Comparison of ENCODE assay signal across 8 cellular contexts in the genomic region with DNA sequence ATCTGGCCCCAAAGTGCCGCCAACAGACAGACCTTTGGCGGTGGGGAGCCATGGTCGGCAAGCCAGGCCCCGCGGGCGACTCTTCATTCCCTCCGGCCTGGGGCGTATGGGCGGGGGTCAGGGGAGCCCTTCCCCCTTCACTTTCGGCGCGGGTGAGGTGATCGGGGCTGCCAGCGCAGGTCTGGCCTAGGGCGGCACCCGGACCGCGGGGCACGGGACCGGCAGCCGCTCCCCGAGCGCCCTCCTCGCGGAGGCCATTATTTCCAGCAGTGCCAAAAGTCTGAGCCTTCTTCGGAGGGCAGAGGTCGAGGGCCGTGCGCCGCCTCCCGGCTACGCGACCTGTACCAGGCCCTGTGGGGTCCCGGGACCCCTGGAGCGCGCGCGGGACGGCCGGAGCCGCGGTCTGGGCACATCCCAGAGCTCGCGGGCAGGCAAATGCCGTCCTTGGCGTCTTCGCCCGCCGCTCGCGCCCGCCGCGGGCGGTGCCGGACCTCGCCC. TPM values are rescaled to one million over a fixed set of nuclear protein-coding genes. Genes with fewer than 3 reads are reported as not detected.
A peak's percentile ranks its signal among the peaks of the same experiment; 100 is the strongest.
DNase-seq lines count a peak whose midpoint lies in the region; ATAC-seq, FAIRE-seq and TF ChIP-seq lines count a peak whose summit lies in the region.

No MANE protein-coding gene starts in this region.

- CTCF ChIA-PET in GM12878 (lab: Yijun Ruan, JAX): interaction anchor here (1.0 kb wide), 1 partner anchor 198 kb away, joined by 8 read pairs; no protein-coding TSS in a partner anchor

- no peaks in the 10 kb centered on the region for H4K20me1 ChIP-seq in GM12878 (ENCODE audit: control insufficient read depth, insufficient read depth)

- peak overlapping the region; percentile 88 for H3K27ac ChIP-seq in 22Rv1
- H3K27ac ChIP-seq in Peyer's patch: peak overlapping the region; percentile 99 to 100 (median 99)
- H3K27ac ChIP-seq in GM12878 (ENCODE audit: control insufficient read depth, insufficient read depth): peak overlapping the region; percentile 85
- H3K27ac ChIP-seq in iPS-20b (ENCODE audit: low read length): no peak overlapping the region

- H3K36me3 ChIP-seq in Peyer's patch (no peaks in the 10 kb centered on the region), GM12878 (ENCODE audit: control insufficient read depth in 2 of 2, insufficient read depth in 2 of 2, low read length in 1 of 2) (no peaks in the 10 kb centered on the region; a peak in 1 of 4 replicates), iPS-20b (ENCODE audit: insufficient read depth, low read depth, low read length) (peaks cover 4% of the 10 kb centered on the region; the same call in 1 of the 2 replicates)

- RAD21 ChIA-PET in GM12878 (lab: Charles Lee; ENCODE audit: unreplicated experiment): interaction anchor here (0.6 to 6.1 kb wide), 14 partner anchors 25 to 1917 kb away, joined by 3 to 50 read pairs (median 4); no protein-coding TSS in a partner anchor

- peaks cover 57% of the 10 kb centered on the region for H3K79me2 ChIP-seq in GM12878 (ENCODE audit: control insufficient read depth, insufficient read depth, low read length)

- in situ Hi-C loops in GM12878 (cut with MboI): no loop called here

- intact Hi-C loops in GM12878 (cut with micrococcal nuclease; ENCODE audit: unreplicated experiment): loop anchor here (2.0 kb wide), 1 partner anchor 198 kb away; no protein-coding TSS in a partner anchor

- peak overlapping the region; percentile 21; the same call in 1 of the 2 replicates for H3K4me2 ChIP-seq in GM12878 (ENCODE audit: control insufficient read depth, insufficient read depth)

- no peak for TF ChIP-seq EP300 in GM12878 (IDR thresholded peaks at IDR 0.05; ENCODE audit: borderline replicate concordance in 1 of 2, control insufficient read depth in 1 of 2, low read depth in 2 of 2, low read length in 2 of 2)

- H3K9ac ChIP-seq in GM12878 (ENCODE audit: control insufficient read depth, insufficient read depth, low read length) (peak overlapping the region; percentile 81), iPS-20b (ENCODE audit: low read depth, low read length) (peak overlapping the region; percentile 87)

- no peak for TF ChIP-seq RAD21 in GM12878 (IDR thresholded peaks at IDR 0.05; ENCODE audit: insufficient read depth, low read depth, low read length)

- TF ChIP-seq CTCF in 22Rv1 (IDR thresholded peaks at IDR 0.05) (no peak), Peyer's patch (IDR thresholded peaks at IDR 0.05) (no peak), GM12878 (IDR thresholded peaks at IDR 0.05 in 2 of 3, conservative IDR thresholded peaks at IDR 0.05 in 1 of 3; ENCODE audit: control insufficient read depth in 2 of 3, extremely low read depth in 1 of 3, insufficient read depth in 1 of 3, low read depth in 3 of 3, low read length in 3 of 3) (no peak)

- no TSS peak for BruUV-seq in GM12878 (replicated peaks; lab: Mats Ljungman, UMichigan)

- H3K27me3 ChIP-seq in Peyer's patch: no peaks in the 10 kb centered on the region
- no peaks in the 10 kb centered on the region for H3K27me3 ChIP-seq in GM12878 (replicated peaks in 1 of 2; ENCODE audit: control insufficient read depth in 2 of 2, insufficient read depth in 2 of 2, low read length in 1 of 2)
- no peaks in the 10 kb centered on the region for H3K27me3 ChIP-seq in iPS-20b (ENCODE audit: insufficient read depth, low read length)

- TF ChIP-seq POLR2A in Peyer's patch (IDR thresholded peaks at IDR 0.05): no peak
- no peak for TF ChIP-seq POLR2A in GM12878 (IDR thresholded peaks at IDR 0.05; ENCODE audit: low read depth, low read length)

- peak overlapping the region; percentile 84 to 97 (median 94) for H3K4me3 ChIP-seq in Peyer's patch
- H3K4me3 ChIP-seq in GM12878: peak overlapping the region; percentile 80
- H3K4me3 ChIP-seq in iPS-20b (ENCODE audit: low read length): peak overlapping the region; percentile 79

- H2AFZ ChIP-seq in GM12878 (ENCODE audit: control insufficient read depth, low read depth, low read length): peak overlapping the region; percentile 63

- ATAC-seq in GM18498 (IDR thresholded peaks at IDR 0.05; ENCODE audit: unreplicated experiment): peak; percentile 28
- ATAC-seq in HG02885 (IDR thresholded peaks at IDR 0.05; ENCODE audit: poor library complexity, unreplicated experiment): peak; percentile 25
- peak; percentile 39 for ATAC-seq in GM12878

- H3K4me1 ChIP-seq in Peyer's patch: no peaks in the 10 kb centered on the region
- no peaks in the 10 kb centered on the region for H3K4me1 ChIP-seq in GM12878 (ENCODE audit: control insufficient read depth, insufficient read depth, low read length)
- H3K4me1 ChIP-seq in iPS-20b (ENCODE audit: insufficient read depth, low read length): no peaks in the 10 kb centered on the region; the same call in 1 of the 2 replicates

- SMC1A ChIA-PET in GM12878 (lab: Charles Lee; ENCODE audit: uncharacterized antibody, unreplicated experiment): interaction anchor here (1.0 to 2.2 kb wide), 6 partner anchors 27 to 197 kb away, joined by 3 to 8 read pairs (median 6); no protein-coding TSS in a partner anchor

- under 1% methylated on average over 48 of the region's 57 CpGs for WGBS in GM12878 (ENCODE audit: insufficient coverage, insufficient replicate concordance, low lambda C conversion rate, missing lambda C conversion rate)

- DNase-seq in Peyer's patch (peak in 1 of 3 donors; percentile 39), GM12878 (ENCODE audit: low read depth, low spot score) (no peak), occipital lobe (lab: John Stamatoyannopoulos, UW) (no peak)
- DNase-seq in stimulated activated CD4-positive, alpha-beta T cell treated with anti-CD3 and anti-CD28 coated beads, Interleukin-15, amount 100 ng/mL, for 24 hours: peak; percentile 32

- POLR2A ChIA-PET in GM12878 (lab: Charles Lee): interaction anchor here (0.6 to 1.3 kb wide), 8 partner anchors 9 to 202 kb away, joined by 3 to 10 read pairs (median 6); no protein-coding TSS in a partner anchor

- FAIRE-seq in GM12878 (lab: Jason Lieb, UNC): no peak

- H3K9me3 ChIP-seq in Peyer's patch: no peaks in the 10 kb centered on the region
- H3K9me3 ChIP-seq in GM12878 (replicated peaks; ENCODE audit: control insufficient read depth, insufficient read depth, low read length): no peaks in the 10 kb centered on the region; the same call in 2 of the 3 replicates
- H3K9me3 ChIP-seq in iPS-20b (ENCODE audit: insufficient read depth, low read depth, low read length): no peaks in the 10 kb centered on the region

TF ChIP-seq in GM12878, 131 proteins besides CTCF, POLR2A, EP300 and RAD21 (continues in another document):
- TF ChIP-seq, protein P1, sequence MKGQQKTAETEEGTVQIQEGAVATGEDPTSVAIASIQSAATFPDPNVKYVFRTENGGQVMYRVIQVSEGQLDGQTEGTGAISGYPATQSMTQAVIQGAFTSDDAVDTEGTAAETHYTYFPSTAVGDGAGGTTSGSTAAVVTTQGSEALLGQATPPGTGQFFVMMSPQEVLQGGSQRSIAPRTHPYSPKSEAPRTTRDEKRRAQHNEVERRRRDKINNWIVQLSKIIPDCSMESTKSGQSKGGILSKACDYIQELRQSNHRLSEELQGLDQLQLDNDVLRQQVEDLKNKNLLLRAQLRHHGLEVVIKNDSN (IDR thresholded peaks at IDR 0.05; ENCODE audit: borderline replicate concordance, extremely low read length, insufficient read depth, low read depth, low read length): no peak
- peak; percentile 57; the same call in 1 of the 2 replicates for TF ChIP-seq SMARCA5 (IDR thresholded peaks at IDR 0.05)
- peak; percentile 21; the same call in 1 of the 2 replicates for TF ChIP-seq BACH1 (IDR thresholded peaks at IDR 0.05; ENCODE audit: borderline replicate concordance)
- 0 out of 2 replicates have a peak, but pooled peaks have one; percentile 8 for TF ChIP-seq TCF3 (IDR thresholded peaks at IDR 0.05; ENCODE audit: borderline replicate concordance, insufficient read depth, low read depth, low read length)
- TF ChIP-seq NR2C1 (IDR thresholded peaks at IDR 0.05): 0 out of 2 replicates have a peak, but pooled peaks have one; percentile 27
- no peak for TF ChIP-seq BRCA1 (IDR thresholded peaks at IDR 0.05; ENCODE audit: low read depth, low read length)

RNA-seq across cellular contexts. Expression of a gene that starts 0.6 kb away (rescaled TPM):
- total RNA-seq in Peyer's patch (10 to 100 TPM; 40.4 to 83.2 (median 73.7) TPM), GM12878 (2014; rRNA removed) (22.1 and 22.8 TPM in 2 replicates), GM12878 (2014; rRNA removed; fragmentation: Illumina TruSeq; extraction: Trizol) (27.1 and 29.0 TPM in 2 replicates), GM12878 (2021) (21.0 and 26.8 TPM in 2 replicates), occipital lobe (46.3 TPM)
- total RNA-seq in GM12878 (2013; cell fraction: nucleolus; rRNA removed): 165 and 171 TPM in 2 replicates
- 12.8 TPM for polyA plus RNA-seq in GM12878 (2011; ENCODE audit: low read depth)
- polyA plus RNA-seq in GM12878 (2011; rRNA removed) (28.5 and 34.9 TPM in 2 replicates), GM12878 (2014; fragmentation: Illumina TruSeq; extraction: Trizol) (22.8 and 26.2 TPM in 2 replicates), GM12878 (2014; fragmentation: Nextera tagmentation; extraction: Ambion mirVana) (1 to 10 TPM; 7.9 to 8.9 TPM), GM12878 (2014; rRNA removed) (13.2 and 18.0 TPM in 2 replicates), GM12878 (2016; fragmentation: Nextera tagmentation; extraction: Ambion mirVana) (10 to 100 TPM; 13.3 to 14.2 TPM)
- polyA plus RNA-seq in GM12878 (2011; cell fraction: cytosol; rRNA removed): 20.3 and 22.7 TPM in 2 replicates
- 32.6 and 43.8 TPM in 2 replicates for polyA plus RNA-seq in GM12878 (2011; cell fraction: nucleus; rRNA removed)
- 17.5 and 17.7 TPM in 2 replicates for polyA plus RNA-seq in GM12878 (2012)
- 77.5 and 90.0 TPM in 2 replicates for polyA minus RNA-seq in GM12878 (2011; rRNA and poly(A)+ RNA removed)
- polyA minus RNA-seq in GM12878 (2011; cell fraction: cytosol; rRNA and poly(A)+ RNA removed): 15.4 and 22.4 TPM in 2 replicates
- 53.2 and 73.2 TPM in 2 replicates for polyA minus RNA-seq in GM12878 (2011; cell fraction: nucleus; rRNA and poly(A)+ RNA removed)

RNA-seq across cellular contexts. Expression of a gene that starts 28.5 kb away (rescaled TPM):
- total RNA-seq in Peyer's patch (not detected), GM12878 (2014; rRNA removed) (not detected in 2 replicates), GM12878 (2014; rRNA removed; fragmentation: Illumina TruSeq; extraction: Trizol) (not detected in 2 replicates), GM12878 (2021) (not detected in 2 replicates), occipital lobe (not detected)
- not detected in 2 replicates for total RNA-seq in GM12878 (2013; cell fraction: nucleolus; rRNA removed)
- not detected for polyA plus RNA-seq in GM12878 (2011; ENCODE audit: low read depth)
- polyA plus RNA-seq in GM12878 (2011; rRNA removed) (not detected in 2 replicates), GM12878 (2014; fragmentation: Illumina TruSeq; extraction: Trizol) (not detected in 2 replicates), GM12878 (2014; fragmentation: Nextera tagmentation; extraction: Ambion mirVana) (not detected), GM12878 (2014; rRNA removed) (not detected in 2 replicates), GM12878 (2016; fragmentation: Nextera tagmentation; extraction: Ambion mirVana) (not detected)
- polyA plus RNA-seq in GM12878 (2011; cell fraction: cytosol; rRNA removed): not detected in 2 replicates
- polyA plus RNA-seq in GM12878 (2011; cell fraction: nucleus; rRNA removed): not detected in 2 replicates
- polyA plus RNA-seq in GM12878 (2012): not detected in 2 replicates
- polyA minus RNA-seq in GM12878 (2011; rRNA and poly(A)+ RNA removed): not detected in 2 replicates
- polyA minus RNA-seq in GM12878 (2011; cell fraction: cytosol; rRNA and poly(A)+ RNA removed): not detected in 2 replicates
- not detected in 2 replicates for polyA minus RNA-seq in GM12878 (2011; cell fraction: nucleus; rRNA and poly(A)+ RNA removed)
